In the genomic region with DNA sequence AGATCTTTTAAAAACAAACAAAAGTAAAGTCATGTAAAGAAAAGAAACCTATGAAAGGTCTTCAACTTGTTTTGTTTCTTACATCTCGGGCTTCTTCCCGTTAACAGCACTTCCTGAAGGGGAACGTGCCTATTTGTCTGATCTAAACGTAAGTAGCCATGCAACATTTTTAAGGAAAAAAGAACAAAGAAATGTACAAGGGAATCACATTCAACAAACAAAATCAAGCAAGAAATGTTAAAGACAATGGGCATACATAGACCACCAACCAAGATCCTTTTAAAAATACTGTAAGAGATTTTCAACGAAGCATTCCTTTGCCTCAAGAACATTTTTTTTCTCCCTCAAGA, we compare ENCODE assay signal across 8 cellular contexts.
DNase-seq lines count a peak whose midpoint lies in the region; ATAC-seq and TF ChIP-seq lines count a peak whose summit lies in the region.

No MANE protein-coding gene starts in this region.

- peak overlapping the region; percentile 30 for H3K4me3 ChIP-seq in CD8-positive, alpha-beta memory T cell (ENCODE audit: low read length)
- no peak overlapping the region for H3K4me3 ChIP-seq in mesendoderm (ENCODE audit: low read length)

- POLR2A ChIA-PET in CD8-positive, alpha-beta memory T cell (lab: Charles Lee): no interaction called here
- POLR2A ChIA-PET in GM10248 (lab: Yijun Ruan, JAX): no interaction called here

- no peak overlapping the region for H2BK5ac ChIP-seq in mesendoderm (ENCODE audit: low read length)

- peak in 1 of 5 donors; percentile 1 for DNase-seq in CD8-positive, alpha-beta memory T cell
- peak; percentile 48 for DNase-seq in LHCN-M2 (ENCODE audit: low read depth)
- DNase-seq in central memory CD8-positive, alpha-beta T cell (ENCODE audit: low spot score in 2 of 2): no peak
- no peak for DNase-seq in nephron progenitor cell
- no peak for DNase-seq in retina
- no peak for DNase-seq in mesendoderm
- DNase-seq in GM10248 (ENCODE audit: extremely low spot score): no peak

- no peaks in the 10 kb centered on the region for H3K27me3 ChIP-seq in CD8-positive, alpha-beta memory T cell (ENCODE audit: insufficient read depth, low read length, poor library complexity, severe bottlenecking)
- H3K27me3 ChIP-seq in mesendoderm (ENCODE audit: insufficient read depth, low read length, poor library complexity): no peaks in the 10 kb centered on the region

- no peak overlapping the region for H3K23ac ChIP-seq in mesendoderm (ENCODE audit: low read length)

- no peaks in the 10 kb centered on the region for H3K79me1 ChIP-seq in mesendoderm (ENCODE audit: low read length)

- H3K9me3 ChIP-seq in CD8-positive, alpha-beta memory T cell (ENCODE audit: low read length): no peaks in the 10 kb centered on the region

- TF ChIP-seq CTCF in nephron progenitor cell (IDR thresholded peaks at IDR 0.05) (no peak), GM10248 (IDR thresholded peaks at IDR 0.05; ENCODE audit: control extremely low read depth, extremely low read depth, low read depth, missing control alignments) (no peak)

- no peak overlapping the region for H2AK5ac ChIP-seq in mesendoderm (ENCODE audit: low read length)

- no CpG with 5 or more reads among the region's 5 CpGs for WGBS in mesendoderm (ENCODE audit: extremely low coverage, insufficient coverage, low lambda C conversion rate)

- H2BK15ac ChIP-seq in mesendoderm (replicated peaks; ENCODE audit: low read depth): no peak overlapping the region

- no peak overlapping the region for H4K5ac ChIP-seq in mesendoderm (ENCODE audit: low read length)

- no peak overlapping the region for H3K18ac ChIP-seq in mesendoderm (ENCODE audit: low read length)

- no peak overlapping the region for H2BK120ac ChIP-seq in mesendoderm (ENCODE audit: low read depth, low read length)

- H3K36me3 ChIP-seq in CD8-positive, alpha-beta memory T cell (ENCODE audit: insufficient read depth, low read length): no peaks in the 10 kb centered on the region
- H3K36me3 ChIP-seq in mesendoderm (ENCODE audit: control insufficient read depth, insufficient read depth, low read length): no peaks in the 10 kb centered on the region

- ATAC-seq in central memory CD8-positive, alpha-beta T cell (replicated peaks; ENCODE audit: extremely low read depth, poor library complexity, severe bottlenecking): no peak
- ATAC-seq in HG03571 (IDR thresholded peaks at IDR 0.05; ENCODE audit: unreplicated experiment): no peak

- no peak overlapping the region for H3K4me2 ChIP-seq in mesendoderm (ENCODE audit: low read length)

- no peak overlapping the region for H3K27ac ChIP-seq in CD8-positive, alpha-beta memory T cell (ENCODE audit: low read depth, low read length)
- no peak overlapping the region for H3K27ac ChIP-seq in mesendoderm (ENCODE audit: low read depth, low read length)

- H3K27ac Mint-ChIP-seq in CD8-positive, alpha-beta memory T cell: peak overlapping the region in 7 of 8 donors; percentile 5 to 92 (median 69)
- peak overlapping the region; percentile 67 for H3K27ac Mint-ChIP-seq in central memory CD8-positive, alpha-beta T cell (ENCODE audit: low read depth)
- peak overlapping the region; percentile 37 for H3K27ac Mint-ChIP-seq in nephron progenitor cell

- no peaks in the 10 kb centered on the region for H3K79me2 ChIP-seq in mesendoderm (ENCODE audit: control insufficient read depth, insufficient read depth, low read length)

- peaks cover 0 to 3% (median 0%) of the 10 kb centered on the region in 3 donors for H3K36me3 Mint-ChIP-seq in CD8-positive, alpha-beta memory T cell
- peaks cover 2% of the 10 kb centered on the region for H3K36me3 Mint-ChIP-seq in central memory CD8-positive, alpha-beta T cell (ENCODE audit: insufficient read depth)
- H3K36me3 Mint-ChIP-seq in nephron progenitor cell (ENCODE audit: low read depth): no peaks in the 10 kb centered on the region

- peaks cover 11 to 13% (median 12%) of the 10 kb centered on the region in 3 donors for H3K4me1 Mint-ChIP-seq in CD8-positive, alpha-beta memory T cell
- peaks cover 10% of the 10 kb centered on the region for H3K4me1 Mint-ChIP-seq in central memory CD8-positive, alpha-beta T cell
- H3K4me1 Mint-ChIP-seq in nephron progenitor cell: peaks cover 55% of the 10 kb centered on the region

- H4K8ac ChIP-seq in mesendoderm (ENCODE audit: low read depth, low read length): no peak overlapping the region

- peaks cover 1 to 10% of the 10 kb centered on the region in 2 donors for H3K27me3 Mint-ChIP-seq in CD8-positive, alpha-beta memory T cell
- H3K27me3 Mint-ChIP-seq in central memory CD8-positive, alpha-beta T cell: no peaks in the 10 kb centered on the region
- no peaks in the 10 kb centered on the region for H3K27me3 Mint-ChIP-seq in nephron progenitor cell (ENCODE audit: low read depth, poor library complexity)

- no peaks in the 10 kb centered on the region for H3K9me3 Mint-ChIP-seq in CD8-positive, alpha-beta memory T cell
- H3K9me3 Mint-ChIP-seq in central memory CD8-positive, alpha-beta T cell: no peaks in the 10 kb centered on the region
- H3K9me3 Mint-ChIP-seq in nephron progenitor cell: no peaks in the 10 kb centered on the region

- peak overlapping the region; percentile 69 to 85 (median 81) for H3K4me3 Mint-ChIP-seq in CD8-positive, alpha-beta memory T cell
- peak overlapping the region; percentile 75 for H3K4me3 Mint-ChIP-seq in central memory CD8-positive, alpha-beta T cell
- peak overlapping the region; percentile 46 for H3K4me3 Mint-ChIP-seq in nephron progenitor cell

- H3K9ac ChIP-seq in mesendoderm (ENCODE audit: low read length): no peak overlapping the region

- H3K4ac ChIP-seq in mesendoderm (ENCODE audit: low read depth, low read length): no peak overlapping the region

- no peaks in the 10 kb centered on the region for H3K4me1 ChIP-seq in CD8-positive, alpha-beta memory T cell (ENCODE audit: insufficient read depth, low read length)
- H3K4me1 ChIP-seq in mesendoderm (ENCODE audit: control insufficient read depth, low read depth, low read length): no peaks in the 10 kb centered on the region

- H3K56ac ChIP-seq in mesendoderm (ENCODE audit: low read length): no peak overlapping the region

- CTCF ChIA-PET in CD8-positive, alpha-beta memory T cell (lab: Charles Lee): no interaction called here
- CTCF ChIA-PET in GM10248 (lab: Yijun Ruan, JAX): no interaction called here
